ENCODE assay signal across 10 cellular contexts in genomic region chr16:10983175-10983558, GRCh38. TPM values are rescaled to one million over a fixed set of nuclear protein-coding genes. Genes with fewer than 3 reads are reported as not detected.
DNase-seq lines count a peak whose midpoint lies in the region; ATAC-seq and TF ChIP-seq lines count a peak whose summit lies in the region.
"Had no signal": no experiment of that assay in that cellular context is flagged by ENCODE, and none has a peak within 500 bp of the region (broad histone marks: within the 10 kb centered on the region; RNA-seq: fewer than 3 reads in every experiment).

No MANE protein-coding gene starts in this region.

- H3K4me3 Mint-ChIP-seq in stimulated activated naive CD8-positive, alpha-beta T cell treated with anti-CD3 and anti-CD28 coated beads, Interleukin-15, amount 100 ng/mL, for 72 hours = no peak overlapping the region
- peak overlapping the region; percentile 60 for H3K4me3 Mint-ChIP-seq in activated CD4-positive, alpha-beta memory T cell treated with anti-CD3 and anti-CD28 coated beads, Interleukin-2, amount 10 ng/mL, durations not matched to agents 7 days and 5 days
- H3K4me3 Mint-ChIP-seq: stimulated activated naive CD8-positive, alpha-beta T cell treated with anti-CD3 and anti-CD28 coated beads, Interleukin-15, Interleukin-2, amounts not matched to agents 100 ng/mL and 50 ng/mL, for 24 hours had no signal

- H3K36me3 Mint-ChIP-seq in activated CD4-positive, alpha-beta memory T cell treated with anti-CD3 and anti-CD28 coated beads, Interleukin-2, amount 10 ng/mL, durations not matched to agents 7 days and 5 days (ENCODE audit: low read depth) = peaks cover 59% of the 10 kb centered on the region

- H3K27ac ChIP-seq in RWPE1 = no peak overlapping the region

- peaks cover 28% of the 10 kb centered on the region for H3K4me1 Mint-ChIP-seq in stimulated activated naive CD8-positive, alpha-beta T cell treated with anti-CD3 and anti-CD28 coated beads, Interleukin-15, amount 100 ng/mL, for 72 hours
- H3K4me1 Mint-ChIP-seq in activated CD4-positive, alpha-beta memory T cell treated with anti-CD3 and anti-CD28 coated beads, Interleukin-2, amount 10 ng/mL, durations not matched to agents 7 days and 5 days = peaks cover 89% of the 10 kb centered on the region

- POLR2A ChIA-PET in activated CD4-positive, alpha-beta memory T cell treated with anti-CD3 and anti-CD28 coated beads, Interleukin-2, amount 10 ng/mL, durations not matched to agents 7 days and 5 days (lab: Charles Lee) = interaction anchor here (0.7 to 4.6 kb wide), 18 partner anchors 10 to 371 kb away, joined by 3 to 67 read pairs (median 4); partner anchors contain the start of gene SOCS1
- POLR2A ChIA-PET in RWPE1 (lab: Yijun Ruan, JAX; ENCODE audit: low non-redundant PET) = no interaction called here

- no peak for ATAC-seq in stimulated activated naive CD8-positive, alpha-beta T cell treated with anti-CD3 and anti-CD28 coated beads, Interleukin-15, Interleukin-2, amounts not matched to agents 100 U/mL and 50 U/mL, for 24 hours
- ATAC-seq in stimulated activated naive CD8-positive, alpha-beta T cell treated with anti-CD3 and anti-CD28 coated beads, Interleukin-15, amount 100 ng/mL, for 72 hours = no peak
- peak; percentile 13 for ATAC-seq in HG02763 (IDR thresholded peaks at IDR 0.05; ENCODE audit: unreplicated experiment)

- H3K27me3 Mint-ChIP-seq in stimulated activated naive CD8-positive, alpha-beta T cell treated with anti-CD3 and anti-CD28 coated beads, Interleukin-15, amount 100 ng/mL, for 72 hours = no peaks in the 10 kb centered on the region
- no peaks in the 10 kb centered on the region for H3K27me3 Mint-ChIP-seq in activated CD4-positive, alpha-beta memory T cell treated with anti-CD3 and anti-CD28 coated beads, Interleukin-2, amount 10 ng/mL, durations not matched to agents 7 days and 5 days
- H3K27me3 Mint-ChIP-seq: stimulated activated naive CD8-positive, alpha-beta T cell treated with anti-CD3 and anti-CD28 coated beads, Interleukin-15, Interleukin-2, amounts not matched to agents 100 ng/mL and 50 ng/mL, for 24 hours had no signal

- no peak overlapping the region for H3K27ac Mint-ChIP-seq in stimulated activated naive CD8-positive, alpha-beta T cell treated with anti-CD3 and anti-CD28 coated beads, Interleukin-15, amount 100 ng/mL, for 72 hours
- peak overlapping the region; percentile 87 for H3K27ac Mint-ChIP-seq in activated CD4-positive, alpha-beta memory T cell treated with anti-CD3 and anti-CD28 coated beads, Interleukin-2, amount 10 ng/mL, durations not matched to agents 7 days and 5 days

- DNase-seq in stimulated activated naive CD8-positive, alpha-beta T cell treated with anti-CD3 and anti-CD28 coated beads, Interleukin-15, Interleukin-2, amounts not matched to agents 100 U/mL and 50 U/mL, for 24 hours = peak; percentile 21
- no peak for DNase-seq in stimulated activated naive CD8-positive, alpha-beta T cell treated with anti-CD3 and anti-CD28 coated beads, Interleukin-15, amount 100 ng/mL, for 72 hours
- peak; percentile 40 for DNase-seq in activated CD4-positive, alpha-beta memory T cell treated with anti-CD3 and anti-CD28 coated beads, Interleukin-2, amount 10 ng/mL, durations not matched to agents 7 days and 5 days
- DNase-seq in NCI-H1048 (lab: John Stamatoyannopoulos, UW) = no peak
- no peak for DNase-seq in SKM-1 treated with dmso at 0.1 percent for 144 hours (lab: John Stamatoyannopoulos, UW; ENCODE audit: unreplicated experiment)
- DNase-seq in RWPE1 (ENCODE audit: low spot score) = no peak
- DNase-seq in DMS53 treated with DMSO at 0.1 percent for 48 hours (lab: John Stamatoyannopoulos, UW; ENCODE audit: unreplicated experiment) = no peak
- DNase-seq: foreskin melanocyte had no signal

- TF ChIP-seq CTCF in RWPE1 (conservative IDR thresholded peaks at IDR 0.05; ENCODE audit: low read depth) = no peak

- CTCF ChIA-PET in activated CD4-positive, alpha-beta memory T cell treated with anti-CD3 and anti-CD28 coated beads, Interleukin-2, amount 10 ng/mL, durations not matched to agents 7 days and 5 days (lab: Charles Lee) = interaction anchor here (0.8 to 3.8 kb wide), 29 partner anchors 10 to 549 kb away, joined by 3 to 50 read pairs (median 4); partner anchors contain the start of genes DEXI and SOCS1
- CTCF ChIA-PET in RWPE1 (lab: Yijun Ruan, JAX) = interaction anchor here (0.5 to 1.9 kb wide), 5 partner anchors 18 to 1725 kb away, joined by 3 to 7 read pairs (median 3); no protein-coding TSS in a partner anchor

- H3K9me3 Mint-ChIP-seq in stimulated activated naive CD8-positive, alpha-beta T cell treated with anti-CD3 and anti-CD28 coated beads, Interleukin-15, amount 100 ng/mL, for 72 hours = no peaks in the 10 kb centered on the region
- no peaks in the 10 kb centered on the region for H3K9me3 Mint-ChIP-seq in activated CD4-positive, alpha-beta memory T cell treated with anti-CD3 and anti-CD28 coated beads, Interleukin-2, amount 10 ng/mL, durations not matched to agents 7 days and 5 days
- H3K9me3 Mint-ChIP-seq: stimulated activated naive CD8-positive, alpha-beta T cell treated with anti-CD3 and anti-CD28 coated beads, Interleukin-15, Interleukin-2, amounts not matched to agents 100 ng/mL and 50 ng/mL, for 24 hours had no signal

RNA-seq across cellular contexts. Expression of gene CLEC16A, which starts 38.8 kb away (rescaled TPM):
- 10 to 100 TPM; 30.3 to 32.4 TPM for total RNA-seq in activated CD4-positive, alpha-beta memory T cell treated with anti-CD3 and anti-CD28 coated beads, Interleukin-2, amount 10 ng/mL, durations not matched to agents 7 days and 5 days

RNA-seq across cellular contexts. Expression of gene DEXI, which starts 40.9 kb away (rescaled TPM):
- total RNA-seq in activated CD4-positive, alpha-beta memory T cell treated with anti-CD3 and anti-CD28 coated beads, Interleukin-2, amount 10 ng/mL, durations not matched to agents 7 days and 5 days = 10 to 100 TPM; 24.2 to 24.7 TPM

Comparison
In these comparisons a context has a peak if more than half of its experiments do, and no peak if none do; other contexts are left out.
1. DNase-seq: peak in stimulated activated naive CD8-positive, alpha-beta T cell treated with anti-CD3 and anti-CD28 coated beads, Interleukin-15, Interleukin-2, amounts not matched to agents 100 U/mL and 50 U/mL, for 24 hours (single experiment) and activated CD4-positive, alpha-beta memory T cell treated with anti-CD3 and anti-CD28 coated beads, Interleukin-2, amount 10 ng/mL, durations not matched to agents 7 days and 5 days (single experiment); none in stimulated activated naive CD8-positive, alpha-beta T cell treated with anti-CD3 and anti-CD28 coated beads, Interleukin-15, amount 100 ng/mL, for 72 hours (0 of 2), NCI-H1048 (single experiment), SKM-1 treated with dmso at 0.1 percent for 144 hours (single experiment), RWPE1 (single experiment) and DMS53 treated with DMSO at 0.1 percent for 48 hours (single experiment).